ENCODE assay signal across 9 cellular contexts in genomic region chr12:6364037-6364360, GRCh38. TPM values are rescaled to one million over a fixed set of nuclear protein-coding genes. Genes with fewer than 3 reads are reported as not detected.
DNase-seq lines count a peak whose midpoint lies in the region; ATAC-seq, FAIRE-seq and TF ChIP-seq lines count a peak whose summit lies in the region.
"Had no signal": no experiment of that assay in that cellular context is flagged by ENCODE, and none has a peak within 500 bp of the region (broad histone marks: within the 10 kb centered on the region; RNA-seq: fewer than 3 reads in every experiment).

No MANE protein-coding gene starts in this region.

- FAIRE-seq in small intestine (lab: Jason Lieb, UNC) = no peak

- H3K36me3 ChIP-seq in HEK293 (ENCODE audit: control insufficient read depth in 2 of 2, insufficient read depth in 1 of 2, low read length in 2 of 2) (no peaks in the 10 kb centered on the region), iPS-15b (ENCODE audit: control insufficient read depth, insufficient read depth, low read length) (peaks cover 25% of the 10 kb centered on the region), small intestine (ENCODE audit: control insufficient read depth in 2 of 2, insufficient read depth in 2 of 2, low read length in 2 of 2) (no peaks in the 10 kb centered on the region), MG63 (no peaks in the 10 kb centered on the region)

- H3K4me3 ChIP-seq in HEK293 (ENCODE audit: low read depth, low read length) (no peak overlapping the region), iPS-15b (ENCODE audit: low read depth, low read length) (peak overlapping the region; percentile 54), small intestine (ENCODE audit: low read depth in 1 of 2, low read length in 2 of 2) (peak overlapping the region in 1 of 2 donors; percentile 65), MG63 (no peak overlapping the region)

- CTCF ChIA-PET in HEK293 (lab: Yijun Ruan, JAX) = interaction anchor here (0.6 kb wide), 1 partner anchor 331 kb away, joined by 3 read pairs; no protein-coding TSS in a partner anchor

- ATAC-seq in HG02870 (IDR thresholded peaks at IDR 0.05; ENCODE audit: unreplicated experiment) (no peak), HG02571 (IDR thresholded peaks at IDR 0.05; ENCODE audit: unreplicated experiment) (no peak)

- POLR2A ChIA-PET in HEK293 (lab: Yijun Ruan, JAX) = interaction anchor here (0.9 to 1.9 kb wide), 4 partner anchors 12 to 28 kb away, joined by 3 to 15 read pairs (median 6); partner anchors contain the start of genes SCNN1A and TNFRSF1A

- no peaks in the 10 kb centered on the region for H3K9me3 ChIP-seq in HEK293 (ENCODE audit: control insufficient read depth, insufficient read depth, low read depth, low read length)
- H3K9me3 ChIP-seq in iPS-15b (ENCODE audit: control insufficient read depth, insufficient read depth, low read length) = no peaks in the 10 kb centered on the region
- no peaks in the 10 kb centered on the region for H3K9me3 ChIP-seq in small intestine (ENCODE audit: control insufficient read depth, low read depth)
- H3K9me3 ChIP-seq in MG63 = no peaks in the 10 kb centered on the region

- no peak for TF ChIP-seq CTCF in HEK293 (tag by site-specific recombination; IDR thresholded peaks at IDR 0.05)

- peak; percentile 38 for DNase-seq in activated naive CD4-positive, alpha-beta T cell treated with anti-CD3 and anti-CD28 coated beads, Interleukin-2, amount 50 U/mL, for 16 hours
- DNase-seq in small intestine = no peak
- no peak for DNase-seq in MG63
- no peak for DNase-seq in HuH-7.5 (ENCODE audit: low spot score)
- DNase-seq: NCI-H446 treated with DMSO at 0.1 percent for 48 hours had no signal

- H3K27ac ChIP-seq in HEK293 (ENCODE audit: extremely low read depth, low read depth, low read length) = no peak overlapping the region
- H3K27ac ChIP-seq in small intestine (ENCODE audit: low read depth in 1 of 2, low read length in 1 of 2) = peak overlapping the region; percentile 93 to 98

- 1 to 20% (median 15%) methylated on average over 11 to 15 of the region's 15 CpGs for WGBS in small intestine, 3 donors

- no peak overlapping the region for H3K9ac ChIP-seq in iPS-15b (ENCODE audit: low read depth, low read length)

- H3K4me1 ChIP-seq in HEK293 (ENCODE audit: control insufficient read depth, insufficient read depth, low read length) = peaks cover 4% of the 10 kb centered on the region
- H3K4me1 ChIP-seq in iPS-15b (ENCODE audit: control insufficient read depth, insufficient read depth, low read length) = peaks cover 3% of the 10 kb centered on the region
- H3K4me1 ChIP-seq in small intestine (ENCODE audit: control insufficient read depth in 2 of 2, insufficient read depth in 1 of 2, low read depth in 1 of 2, low read length in 1 of 2) = peaks cover 0 to 4% of the 10 kb centered on the region in 2 donors

- no peaks in the 10 kb centered on the region for H3K27me3 ChIP-seq in iPS-15b (ENCODE audit: control insufficient read depth, insufficient read depth, low read length)
- H3K27me3 ChIP-seq in small intestine (ENCODE audit: control insufficient read depth in 2 of 2, insufficient read depth in 2 of 2, low read length in 2 of 2) = no peaks in the 10 kb centered on the region
- H3K27me3 ChIP-seq in MG63 = no peaks in the 10 kb centered on the region

TF ChIP-seq in HEK293, 187 proteins besides CTCF, POLR2A, EP300 and RAD21:
- no peak for TF ChIP-seq ZNF350 (tag by site-specific recombination; IDR thresholded peaks at IDR 0.05)
- no peak for TF ChIP-seq ZNF501 (tag by site-specific recombination; IDR thresholded peaks at IDR 0.05)
- peak; percentile 90 for TF ChIP-seq KLF1 (tag by site-specific recombination; IDR thresholded peaks at IDR 0.05)
- TF ChIP-seq ZNF416 (tag by site-specific recombination; IDR thresholded peaks at IDR 0.05) = no peak
TF ChIP-seq in HEK293: peak in this region for 1.

RNA-seq across cellular contexts. Expression of gene SCNN1A, which starts 11.4 kb away (rescaled TPM):
- 10 to 100 TPM; 12.3 to 18.9 (median 14.4) TPM for polyA plus RNA-seq in small intestine
- 0.07 and 0.66 TPM in 2 replicates for total RNA-seq in MG63 (2014; rRNA removed; shearing (Covaris generic); ENCODE audit: low replicate concordance)

RNA-seq across cellular contexts. Expression of gene LTBR, which starts 20.0 kb away (rescaled TPM):
- 10 to 100 TPM; 56.5 to 80.9 (median 65.5) TPM for polyA plus RNA-seq in small intestine
- 35.0 and 61.5 TPM in 2 replicates for total RNA-seq in MG63 (2014; rRNA removed; shearing (Covaris generic); ENCODE audit: low replicate concordance)

RNA-seq across cellular contexts. Expression of gene TNFRSF1A, which starts 22.1 kb away (rescaled TPM):
- 100 to 1,000 TPM in 1 of 3 donors, 10 to 100 TPM in 2; 77.2 to 102 (median 92.9) TPM for polyA plus RNA-seq in small intestine
- total RNA-seq in MG63 (2014; rRNA removed; shearing (Covaris generic); ENCODE audit: low replicate concordance) = 181 and 208 TPM in 2 replicates

RNA-seq across cellular contexts. Expression of gene PLEKHG6, which starts 53.5 kb away (rescaled TPM):
- 100 to 1,000 TPM in 2 of 3 donors, 10 to 100 TPM in 1; 48.0 to 167 (median 105) TPM for polyA plus RNA-seq in small intestine
- not detected in 2 replicates for total RNA-seq in MG63 (2014; rRNA removed; shearing (Covaris generic); ENCODE audit: low replicate concordance)
